16 cellular contexts compared by ENCODE assay signal in the genomic region with DNA sequence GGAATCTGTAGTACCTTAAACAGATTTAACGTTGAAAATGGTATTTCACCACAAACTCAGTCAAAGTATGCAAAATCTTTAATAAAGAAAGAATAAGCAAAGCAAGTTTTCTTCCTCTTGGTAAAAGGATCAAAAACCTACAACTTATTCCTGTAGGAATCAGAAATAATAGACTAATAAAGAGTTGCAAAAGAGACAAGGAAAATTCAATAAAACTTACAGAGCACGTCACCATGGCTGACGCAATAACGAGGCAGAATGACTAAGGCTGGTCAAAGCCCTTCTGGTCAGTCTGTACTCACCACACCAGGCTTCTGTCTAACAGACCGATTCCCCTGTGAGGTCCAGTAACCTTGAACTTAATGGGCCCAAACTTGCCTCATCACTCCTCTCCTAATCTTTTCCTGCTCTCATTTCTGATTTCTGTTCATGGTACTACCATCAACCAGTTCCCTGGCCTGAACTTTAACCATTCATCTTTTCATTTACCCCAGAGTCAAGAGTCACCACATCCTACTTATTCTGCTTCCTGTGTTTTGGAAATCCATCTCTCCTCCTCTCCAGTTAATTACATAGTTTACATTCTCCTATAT. TPM values are rescaled to one million over a fixed set of nuclear protein-coding genes. Genes with fewer than 3 reads are reported as not detected.
DNase-seq lines count a peak whose midpoint lies in the region; ATAC-seq, FAIRE-seq and TF ChIP-seq lines count a peak whose summit lies in the region.
"Had no signal": no experiment of that assay in that cellular context is flagged by ENCODE, and none has a peak within 500 bp of the region (broad histone marks: within the 10 kb centered on the region; RNA-seq: fewer than 3 reads in every experiment).

No MANE protein-coding gene starts in this region.

- H3K4me1 Mint-ChIP-seq in WTC11 = peaks cover 32% of the 10 kb centered on the region

- TF ChIP-seq CTCF in WTC11 (IDR thresholded peaks at IDR 0.05) (no peak), coronary artery (IDR thresholded peaks at IDR 0.05) (no peak)

- no peak overlapping the region for H3K27ac ChIP-seq in coronary artery
- H3K27ac ChIP-seq: upper lobe of left lung had no signal

- no peaks in the 10 kb centered on the region for H3K9me3 Mint-ChIP-seq in WTC11
- H3K9me3 Mint-ChIP-seq: T-helper 2 cell treated with Interferon-gamma antibody and Interleukin-4, amounts not matched to agents 5 μg/mL and 100 μg/mL, for 36 hours had no signal

- DNase-seq in A172 (ENCODE audit: low spot score) (peak; percentile 24), HCEC 1CT (peak; percentile 91), WTC11 (ENCODE audit: low spot score) (no peak), iris pigment epithelial cell (ENCODE audit: low read depth) (peak; percentile 96), coronary artery (ENCODE audit: low spot score) (no peak), NCI-H2029 (lab: John Stamatoyannopoulos, UW) (no peak), GM12891 (ENCODE audit: insufficient read length, low spot score) (no peak)
- DNase-seq: activated CD8-positive, alpha-beta T cell treated with anti-CD3 and anti-CD28 coated beads, Interleukin-2, amount 10 ng/mL, durations not matched to agents 7 days and 5 days; DMS79 treated with DMSO at 0.1 percent for 48 hours; left colon; NCI-H2171 treated with DMSO at 0.1 percent for 48 hours; upper lobe of left lung had no signal

- POLR2A ChIA-PET in WTC11 (lab: Charles Lee) = no interaction called here

- no peak for ATAC-seq in WTC11
- no peak for ATAC-seq in HG03135 (IDR thresholded peaks at IDR 0.05; ENCODE audit: unreplicated experiment)
- ATAC-seq: A549; activated CD8-positive, alpha-beta T cell treated with anti-CD3 and anti-CD28 coated beads, Interleukin-2, amount 10 ng/mL, durations not matched to agents 7 days and 5 days; left colon had no signal

- no peak overlapping the region for H3K4me3 ChIP-seq in coronary artery
- H3K4me3 ChIP-seq: A549, upper lobe of left lung had no signal

- FAIRE-seq in GM12891 (lab: Jason Lieb, UNC) = no peak
- FAIRE-seq: A549, GM18507 had no signal

- H3K27ac Mint-ChIP-seq in WTC11 = no peak overlapping the region
- H3K27ac Mint-ChIP-seq: activated CD8-positive, alpha-beta T cell treated with anti-CD3 and anti-CD28 coated beads, Interleukin-2, amount 10 ng/mL, durations not matched to agents 7 days and 5 days; T-helper 2 cell treated with Interferon-gamma antibody and Interleukin-4, amounts not matched to agents 5 μg/mL and 100 μg/mL, for 36 hours had no signal

- no peak for TF ChIP-seq POLR2A in GM12891 (IDR thresholded peaks at IDR 0.05; ENCODE audit: low read depth, low read length)

- H3K4me3 Mint-ChIP-seq in WTC11 = no peak overlapping the region
- H3K4me3 Mint-ChIP-seq: activated CD8-positive, alpha-beta T cell treated with anti-CD3 and anti-CD28 coated beads, Interleukin-2, amount 10 ng/mL, durations not matched to agents 7 days and 5 days; T-helper 2 cell treated with Interferon-gamma antibody and Interleukin-4, amounts not matched to agents 5 μg/mL and 100 μg/mL, for 36 hours had no signal

- H3K36me3 Mint-ChIP-seq in WTC11 = no peaks in the 10 kb centered on the region

- H3K27me3 Mint-ChIP-seq in WTC11 (ENCODE audit: low read depth) = peaks cover 4% of the 10 kb centered on the region; the same call in 1 of the 2 replicates

- CTCF ChIA-PET in WTC11 (lab: Charles Lee) = interaction anchor here (1.1 to 1.7 kb wide), 2 partner anchors 10 to 67 kb away, joined by 4 read pairs; no protein-coding TSS in a partner anchor

TF ChIP-seq in WTC11, 78 proteins besides CTCF, POLR2A, EP300 and RAD21:
- peak; percentile 100 for TF ChIP-seq GABPB1 (CRISPR knock-in tag; IDR thresholded peaks at IDR 0.05)
- no peak for TF ChIP-seq CBFB (CRISPR knock-in tag; IDR thresholded peaks at IDR 0.05; ENCODE audit: low read depth)

TF ChIP-seq in GM12891, 5 proteins besides CTCF, POLR2A, EP300 and RAD21:
- no peak for TF ChIP-seq POLR2AphosphoS5 (IDR thresholded peaks at IDR 0.05; ENCODE audit: low read depth, low read length)
- TF ChIP-seq PAX5 (IDR thresholded peaks at IDR 0.05; ENCODE audit: insufficient read depth, low read length, severe bottlenecking) = no peak
- no peak for TF ChIP-seq TAF1 (IDR thresholded peaks at IDR 0.05; ENCODE audit: low read depth, low read length)
- no peak for TF ChIP-seq SPI1 (IDR thresholded peaks at IDR 0.05; ENCODE audit: low read depth, low read length)
- TF ChIP-seq POU2F2 (IDR thresholded peaks at IDR 0.05; ENCODE audit: low read depth, low read length) = no peak
TF ChIP-seq in GM12891: peak in this region for 0.

RNA-seq across cellular contexts. Expression of a gene that starts 5.0 kb away (rescaled TPM):
- total RNA-seq in A172 (2014; rRNA removed; shearing (Covaris generic)) = not detected in 2 replicates
- total RNA-seq in WTC11 (2021) = 2.2 to 3.5 TPM (median 3.1 TPM) in 3 replicates
- not detected for polyA plus RNA-seq in GM12891 (2012; ENCODE audit: low read depth, missing spikeins)
- total RNA-seq: activated CD8-positive, alpha-beta T cell treated with anti-CD3 and anti-CD28 coated beads, Interleukin-2, amount 10 ng/mL, durations not matched to agents 7 days and 5 days had no signal

Comparison
In these comparisons a context has a peak if more than half of its experiments do, and no peak if none do; other contexts are left out.
1. DNase-seq: peak in A172 (single experiment), HCEC 1CT (single experiment) and iris pigment epithelial cell (single experiment); none in WTC11 (single experiment), coronary artery (single experiment), NCI-H2029 (single experiment) and GM12891 (single experiment).